9 cellular contexts compared by ENCODE assay signal in genomic region chr5:10631597-10631996, GRCh38.
DNase-seq lines count a peak whose midpoint lies in the region; ATAC-seq lines count a peak whose summit lies in the region.
"Had no signal": no experiment of that assay in that cellular context is flagged by ENCODE, and none has a peak within 500 bp of the region (broad histone marks: within the 10 kb centered on the region; RNA-seq: fewer than 3 reads in every experiment).

No MANE protein-coding gene starts in this region.

- H3K4me1 Mint-ChIP-seq in activated CD4-positive, alpha-beta T cell treated with anti-CD3 and anti-CD28 coated beads, Interleukin-2, amount 10 ng/mL, durations not matched to agents 24 days and 14 days: peaks cover 86% of the 10 kb centered on the region
- H3K4me1 Mint-ChIP-seq in stimulated activated naive B cell treated with anti-CD40 and anti-IgM and Interleukin-4, amounts not matched to agents 10 μg/mL and 1 μg/mL and 100 μg/mL, for 72 hours: peaks cover 82 to 96% of the 10 kb centered on the region in 2 donors

- H3K27ac Mint-ChIP-seq in activated CD4-positive, alpha-beta T cell treated with anti-CD3 and anti-CD28 coated beads, Interleukin-2, amount 10 ng/mL, durations not matched to agents 24 days and 14 days: peak overlapping the region; percentile 86
- H3K27ac Mint-ChIP-seq in stimulated activated naive B cell treated with anti-CD40 and anti-IgM and Interleukin-4, amounts not matched to agents 10 μg/mL and 1 μg/mL and 100 μg/mL, for 72 hours: peak overlapping the region; percentile 99

- H3K4me3 ChIP-seq in H7 (ENCODE audit: insufficient read depth, low read depth, low read length): no peak overlapping the region
- H3K4me3 ChIP-seq: A549 had no signal

- DNase-seq in activated CD4-positive, alpha-beta T cell treated with anti-CD3 and anti-CD28 coated beads, Interleukin-2, amount 10 ng/mL, durations not matched to agents 24 days and 14 days: no peak
- DNase-seq in activated CD4-positive, alpha-beta T cell treated with anti-CD3 and anti-CD28 coated beads, Interleukin-2, amount 50 U/mL, for 48 hours: no peak
- DNase-seq in NOMO-1 treated with DMSO at 0.1 percent for 48 hours (lab: John Stamatoyannopoulos, UW; ENCODE audit: unreplicated experiment): peak; percentile 94
- DNase-seq in stimulated activated naive B cell treated with anti-CD40 and anti-IgM and Interleukin-4, amounts not matched to agents 10 μg/mL and 1 μg/mL and 100 μg/mL, for 72 hours: no peak
- DNase-seq in superior temporal gyrus (ENCODE audit: extremely low spot score): no peak
- DNase-seq in H7: no peak
- no peak for DNase-seq in GOT3 (lab: John Stamatoyannopoulos, UW)

- ATAC-seq in HG02763 (IDR thresholded peaks at IDR 0.05; ENCODE audit: unreplicated experiment): peak; percentile 3
- ATAC-seq in stimulated activated naive B cell treated with anti-CD40 and anti-IgM and Interleukin-4, amounts not matched to agents 10 μg/mL and 1 μg/mL and 100 μg/mL, for 72 hours (replicated peaks): peak in 1 of 2 donors; percentile 6
- ATAC-seq: A549 had no signal

- peak overlapping the region; percentile 62 for H3K4me3 Mint-ChIP-seq in activated CD4-positive, alpha-beta T cell treated with anti-CD3 and anti-CD28 coated beads, Interleukin-2, amount 10 ng/mL, durations not matched to agents 24 days and 14 days
- H3K4me3 Mint-ChIP-seq in stimulated activated naive B cell treated with anti-CD40 and anti-IgM and Interleukin-4, amounts not matched to agents 10 μg/mL and 1 μg/mL and 100 μg/mL, for 72 hours: peak overlapping the region; percentile 71 to 79

- H3K36me3 Mint-ChIP-seq in activated CD4-positive, alpha-beta T cell treated with anti-CD3 and anti-CD28 coated beads, Interleukin-2, amount 10 ng/mL, durations not matched to agents 24 days and 14 days (ENCODE audit: low read depth): peaks cover 24% of the 10 kb centered on the region
- peaks cover 65 to 84% of the 10 kb centered on the region in 2 donors for H3K36me3 Mint-ChIP-seq in stimulated activated naive B cell treated with anti-CD40 and anti-IgM and Interleukin-4, amounts not matched to agents 10 μg/mL and 1 μg/mL and 100 μg/mL, for 72 hours

- no peaks in the 10 kb centered on the region for H3K36me3 ChIP-seq in H7 (replicated peaks; ENCODE audit: control insufficient read depth, insufficient read depth, low read length)

- no peaks in the 10 kb centered on the region for H3K27me3 Mint-ChIP-seq in activated CD4-positive, alpha-beta T cell treated with anti-CD3 and anti-CD28 coated beads, Interleukin-2, amount 10 ng/mL, durations not matched to agents 24 days and 14 days
- no peaks in the 10 kb centered on the region for H3K27me3 Mint-ChIP-seq in stimulated activated naive B cell treated with anti-CD40 and anti-IgM and Interleukin-4, amounts not matched to agents 10 μg/mL and 1 μg/mL and 100 μg/mL, for 72 hours

- peaks cover 5% of the 10 kb centered on the region for H3K9me3 Mint-ChIP-seq in activated CD4-positive, alpha-beta T cell treated with anti-CD3 and anti-CD28 coated beads, Interleukin-2, amount 10 ng/mL, durations not matched to agents 24 days and 14 days
- peaks cover 3 to 7% of the 10 kb centered on the region in 2 donors for H3K9me3 Mint-ChIP-seq in stimulated activated naive B cell treated with anti-CD40 and anti-IgM and Interleukin-4, amounts not matched to agents 10 μg/mL and 1 μg/mL and 100 μg/mL, for 72 hours

- intact Hi-C loops in activated CD4-positive, alpha-beta T cell treated with anti-CD3 and anti-CD28 coated beads, Interleukin-2, amount 10 ng/mL, durations not matched to agents 24 days and 14 days (cut with micrococcal nuclease): loop anchor here (5.0 kb wide), 1 partner anchor 131 kb away; the partner anchor contains the start of gene DAP

- no peaks in the 10 kb centered on the region for H3K27me3 ChIP-seq in H7 (ENCODE audit: control insufficient read depth, insufficient read depth, low read length)
